8 cellular contexts compared by ENCODE assay signal in genomic region chr10:7410800-7411670, GRCh38. TPM values are rescaled to one million over a fixed set of nuclear protein-coding genes. Genes with fewer than 3 reads are reported as not detected.
DNase-seq lines count a peak whose midpoint lies in the region; ATAC-seq, FAIRE-seq and TF ChIP-seq lines count a peak whose summit lies in the region.

TSS of gene SFMBT2 (minus strand) at chr10:7411034. CDS start at chr10:7381898, 29,136 bp downstream.

- H3K4me3 ChIP-seq in AG09309 (ENCODE audit: control insufficient read depth, low read depth, low read length), result peak within 1 kb of the TSS; percentile 46
- H3K4me3 ChIP-seq in SK-N-MC, result peak within 1 kb of the TSS; percentile 77
- H3K4me3 ChIP-seq in heart left ventricle, result peak within 1 kb of the TSS; percentile 64 to 96 (median 87)
- peak within 1 kb of the TSS; percentile 35 to 74 (median 58) for H3K4me3 ChIP-seq in pancreas

- no peaks in the 10 kb centered on the region for H3K9me3 ChIP-seq in SK-N-MC (ENCODE audit: low read depth, low read length)
- no peaks in the 10 kb centered on the region for H3K9me3 ChIP-seq in heart left ventricle
- H3K9me3 ChIP-seq in pancreas, result no peaks in the 10 kb centered on the region

- TF ChIP-seq POLR2A in GM19099 (IDR thresholded peaks at IDR 0.05; ENCODE audit: extremely low read depth, insufficient read length, low read depth) (peak; percentile 54), heart left ventricle (IDR thresholded peaks at IDR 0.05) (no peak)

- 0 to 1% (median 1%) methylated on average over 61 to 74 of the region's 74 CpGs for WGBS in heart left ventricle, 4 donors
- 1% methylated on average over 64 to 74 of the region's 74 CpGs for WGBS in pancreas, 2 donors

- H3K36me3 ChIP-seq in SK-N-MC (ENCODE audit: insufficient read depth, low read length), result no peaks in the 10 kb centered on the region
- no peaks in the 10 kb centered on the region for H3K36me3 ChIP-seq in heart left ventricle
- no peaks in the 10 kb centered on the region for H3K36me3 ChIP-seq in pancreas

- FAIRE-seq in pancreas (lab: Jason Lieb, UNC), result no peak

- TF ChIP-seq CTCF in AG09309 (IDR thresholded peaks at IDR 0.05; ENCODE audit: control insufficient read depth, insufficient read depth, low read depth, low read length, missing control alignments) (no peak), heart left ventricle (IDR thresholded peaks at IDR 0.05) (peak in 7 of 12 donors; percentile 9 to 31 (median 18)), pancreas (IDR thresholded peaks at IDR 0.05) (no peak)

- H3K27me3 ChIP-seq in heart left ventricle (peaks cover 0 to 22% (median 0%) of the 10 kb centered on the region in 9 donors), pancreas (peaks cover 0 to 14% (median 8%) of the 10 kb centered on the region in 4 donors)

- H3K9ac ChIP-seq in SK-N-MC (ENCODE audit: insufficient read length), result no peak within 1 kb of the TSS

- intact Hi-C loops in heart left ventricle (cut with DNase I), result loop anchor here (2.0 to 10.0 kb wide), 11 partner anchors 148 to 996 kb away; no protein-coding TSS in a partner anchor
- intact Hi-C loops in pancreas (cut with DNase I), result loop anchor here in 2 of 3 donors (10.0 kb wide), 3 partner anchors 146 to 746 kb away; no protein-coding TSS in a partner anchor

- DNase-seq in AG09309 (ENCODE audit: low read depth) (peak; percentile 3), SK-N-MC (ENCODE audit: low read depth, low spot score) (no peak), amniotic epithelial cell (ENCODE audit: low read depth) (peak; percentile 58), heart left ventricle (peak; percentile 68 to 80 (median 75)), pancreas (peak; percentile 39 to 80 (median 54)), LoVo (ENCODE audit: low spot score) (no peak)

- ATAC-seq in HG03521 (IDR thresholded peaks at IDR 0.05; ENCODE audit: unreplicated experiment) (peak; percentile 37), heart left ventricle (peak; percentile 24 to 75 (median 64)), pancreas (peak; percentile 67 to 81 (median 72))

- H3K4me1 ChIP-seq in heart left ventricle (peaks cover 1 to 51% (median 34%) of the 10 kb centered on the region in 12 donors), pancreas (peaks cover 0 to 6% (median 4%) of the 10 kb centered on the region in 3 donors)

- H3K27ac ChIP-seq in SK-N-MC (no peak within 1 kb of the TSS), heart left ventricle (peak within 1 kb of the TSS; percentile 54 to 96 (median 92)), pancreas (peak within 1 kb of the TSS in 2 of 4 donors; percentile 28 to 65)

RNA-seq across cellular contexts. Expression of gene SFMBT2, which starts in this region (rescaled TPM):
- total RNA-seq in heart left ventricle (10 to 100 TPM in 4 of 9 donors, 1 to 10 TPM in 5; 3.7 to 25.8 (median 10.0) TPM), pancreas (1 to 10 TPM in 4 of 6 donors, under 1 TPM in 2; 0.79 to 9.4 (median 2.5) TPM)
- polyA plus RNA-seq in heart left ventricle (1 to 10 TPM; 2.6 to 9.6 TPM), pancreas (1 to 10 TPM in 1 of 2 donors, under 1 TPM in 1; 0.65 to 1.3 TPM)

Comparison
In these comparisons a context has a peak if more than half of its experiments do, and no peak if none do; other contexts are left out.
1. DNase-seq: peak in AG09309 (single experiment), amniotic epithelial cell (single experiment), heart left ventricle (5 of 5) and pancreas (6 of 6); none in SK-N-MC (single experiment) and LoVo (single experiment).
2. CTCF ChIP-seq: peak in heart left ventricle (7 of 12); none in AG09309 (single experiment) and pancreas (0 of 4).
3. Peak in every context shown above with its lines, with median percentiles within 50 percentile points of each other: H3K4me3 ChIP-seq and ATAC-seq.